In the genomic region with DNA sequence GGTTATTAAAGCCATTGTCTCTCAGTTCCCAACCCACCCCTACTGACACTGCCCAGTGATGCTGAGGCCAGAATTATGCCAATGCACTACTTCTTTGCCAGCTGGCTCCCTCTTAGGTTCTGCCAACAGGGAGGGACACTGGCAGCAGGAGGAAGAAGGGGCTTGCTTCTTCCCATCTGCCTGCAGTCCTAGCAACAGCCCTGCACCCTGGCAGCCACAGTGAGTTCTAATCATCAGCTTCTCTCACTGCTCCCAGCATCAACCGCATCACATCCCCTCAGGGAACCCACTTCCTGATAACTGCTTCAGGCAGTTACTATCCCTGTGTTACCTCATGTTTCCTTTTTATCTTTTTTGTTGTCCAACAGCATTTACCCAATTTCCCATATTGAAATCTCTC, we compare ENCODE assay signal across 10 cellular contexts.
A peak's percentile ranks its signal among the peaks of the same experiment; 100 is the strongest.
DNase-seq lines count a peak whose midpoint lies in the region; ATAC-seq and TF ChIP-seq lines count a peak whose summit lies in the region.
"Had no signal": no experiment of that assay in that cellular context is flagged by ENCODE, and none has a peak within 500 bp of the region (broad histone marks: within the 10 kb centered on the region; RNA-seq: fewer than 3 reads in every experiment).

No MANE protein-coding gene starts in this region.

- no peaks in the 10 kb centered on the region for H3K9me3 Mint-ChIP-seq in CD4-positive, alpha-beta T cell
- H3K9me3 Mint-ChIP-seq in activated T-cell treated with anti-CD3 and anti-CD28 coated beads, Interleukin-2, amount 50 U/mL, for 72 hours = no peaks in the 10 kb centered on the region
- no peaks in the 10 kb centered on the region for H3K9me3 Mint-ChIP-seq in neural progenitor cell

- no peaks in the 10 kb centered on the region for H3K27me3 ChIP-seq in CD4-positive, alpha-beta T cell (ENCODE audit: control insufficient read depth, insufficient read depth, low read length)
- H3K27me3 ChIP-seq in neural progenitor cell = no peaks in the 10 kb centered on the region
- H3K27me3 ChIP-seq: ascending aorta had no signal

- CTCF ChIA-PET in CD4-positive, alpha-beta T cell (lab: Charles Lee) = no interaction called here

- intact Hi-C loops in CD4-positive, alpha-beta T cell (cut with DNase I, micrococcal nuclease) = no loop called here

- H3K4me3 ChIP-seq in neural progenitor cell = no peak overlapping the region
- H3K4me3 ChIP-seq: ascending aorta had no signal

- peaks cover 5% of the 10 kb centered on the region for H3F3A ChIP-seq in neural progenitor cell (ENCODE audit: low read depth)

- H3K4me1 Mint-ChIP-seq in CD4-positive, alpha-beta T cell (ENCODE audit: low read depth) = peaks cover 26% of the 10 kb centered on the region
- H3K4me1 Mint-ChIP-seq in activated T-cell treated with anti-CD3 and anti-CD28 coated beads, Interleukin-2, amount 50 U/mL, for 72 hours (ENCODE audit: low read depth) = peaks cover 34% of the 10 kb centered on the region
- H3K4me1 Mint-ChIP-seq in neural progenitor cell = no peaks in the 10 kb centered on the region

- no peaks in the 10 kb centered on the region for H3K9me3 ChIP-seq in CD4-positive, alpha-beta T cell (ENCODE audit: control insufficient read depth, low read length)
- no peaks in the 10 kb centered on the region for H3K9me3 ChIP-seq in neural progenitor cell (ENCODE audit: low read depth)
- H3K9me3 ChIP-seq: ascending aorta had no signal

- H3K4me1 ChIP-seq in neural progenitor cell = peaks cover 3% of the 10 kb centered on the region
- H3K4me1 ChIP-seq: ascending aorta had no signal

- H3K27me3 Mint-ChIP-seq in CD4-positive, alpha-beta T cell = no peaks in the 10 kb centered on the region
- no peaks in the 10 kb centered on the region for H3K27me3 Mint-ChIP-seq in activated T-cell treated with anti-CD3 and anti-CD28 coated beads, Interleukin-2, amount 50 U/mL, for 72 hours (ENCODE audit: low read depth)
- H3K27me3 Mint-ChIP-seq in neural progenitor cell (ENCODE audit: insufficient read depth, low read depth) = peaks cover 2% of the 10 kb centered on the region

- H3K36me3 Mint-ChIP-seq in CD4-positive, alpha-beta T cell (ENCODE audit: low read depth) = peaks cover 100% of the 10 kb centered on the region
- peaks cover 27 to 58% of the 10 kb centered on the region in 2 donors for H3K36me3 Mint-ChIP-seq in activated T-cell treated with anti-CD3 and anti-CD28 coated beads, Interleukin-2, amount 50 U/mL, for 72 hours (ENCODE audit: insufficient read depth in 2 of 2)
- peaks cover 39% of the 10 kb centered on the region for H3K36me3 Mint-ChIP-seq in neural progenitor cell

- H3K4me3 Mint-ChIP-seq in CD4-positive, alpha-beta T cell = no peak overlapping the region
- H3K4me3 Mint-ChIP-seq in activated T-cell treated with anti-CD3 and anti-CD28 coated beads, Interleukin-2, amount 50 U/mL, for 72 hours = peak overlapping the region in 1 of 2 donors; percentile 3
- H3K4me3 Mint-ChIP-seq in neural progenitor cell = no peak overlapping the region

- H3K4me2 ChIP-seq in neural progenitor cell = no peak overlapping the region

- no peak for TF ChIP-seq CTCF in CD4-positive, alpha-beta T cell (IDR thresholded peaks at IDR 0.05)
- no peak for TF ChIP-seq CTCF in neural progenitor cell (IDR thresholded peaks at IDR 0.05)

- H3K9ac ChIP-seq in neural progenitor cell = no peak overlapping the region

- ATAC-seq in CD4-positive, alpha-beta T cell (ENCODE audit: poor library complexity) = peak; percentile 92
- peak in 1 of 2 donors; percentile 46 for ATAC-seq in activated T-cell treated with anti-CD3 and anti-CD28 coated beads, Interleukin-2, amount 50 U/mL, for 72 hours (replicated peaks in 1 of 2)

- peak in 5 of 10 experiments; percentile 5 to 26 (median 10) for DNase-seq in CD4-positive, alpha-beta T cell
- peak; percentile 73 for DNase-seq in MV-4-11 (lab: John Stamatoyannopoulos, UW)
- DNase-seq in activated T-cell treated with anti-CD3 and anti-CD28 coated beads, Interleukin-2, amount 50 U/mL, for 72 hours = no peak
- DNase-seq in hippocampal formation (lab: John Stamatoyannopoulos, UW) = peak; percentile 4 to 32
- DNase-seq in foreskin melanocyte = no peak
- no peak for DNase-seq in DMS114 treated with DMSO at 0.1 percent for 48 hours (lab: John Stamatoyannopoulos, UW; ENCODE audit: unreplicated experiment)
- DNase-seq in NCI-H1092 (lab: John Stamatoyannopoulos, UW) = no peak
- no peak for DNase-seq in neural progenitor cell (ENCODE audit: low spot score)
- DNase-seq: NCI-H510A treated with DMSO at 0.1 percent for 48 hours had no signal

- H3K36me3 ChIP-seq in neural progenitor cell = peaks cover 32% of the 10 kb centered on the region

- no peak overlapping the region for H2AFZ ChIP-seq in neural progenitor cell (replicated peaks)

- peak overlapping the region; percentile 77 for H3K27ac Mint-ChIP-seq in CD4-positive, alpha-beta T cell
- H3K27ac Mint-ChIP-seq in activated T-cell treated with anti-CD3 and anti-CD28 coated beads, Interleukin-2, amount 50 U/mL, for 72 hours = peak overlapping the region; percentile 16
- H3K27ac Mint-ChIP-seq in neural progenitor cell = no peak overlapping the region

- POLR2A ChIA-PET in CD4-positive, alpha-beta T cell (lab: Charles Lee) = interaction anchor here (1.4 kb wide), 2 partner anchors 51 to 56 kb away, joined by 3 to 4 read pairs; no protein-coding TSS in a partner anchor

- H3K79me2 ChIP-seq in neural progenitor cell (ENCODE audit: low read depth) = no peaks in the 10 kb centered on the region

- no peak overlapping the region for H3K27ac ChIP-seq in CD4-positive, alpha-beta T cell (ENCODE audit: low read depth, low read length)
- no peak overlapping the region for H3K27ac ChIP-seq in neural progenitor cell
- H3K27ac ChIP-seq: ascending aorta had no signal

- peaks cover 3% of the 10 kb centered on the region for H4K20me1 ChIP-seq in neural progenitor cell (ENCODE audit: low read depth)

Comparison
In these comparisons a context has a peak if more than half of its experiments do, and no peak if none do; other contexts are left out.
1. DNase-seq: peak in MV-4-11 (single experiment) and hippocampal formation (2 of 2); none in activated T-cell treated with anti-CD3 and anti-CD28 coated beads, Interleukin-2, amount 50 U/mL, for 72 hours (0 of 2), foreskin melanocyte (single experiment), DMS114 treated with DMSO at 0.1 percent for 48 hours (single experiment), NCI-H1092 (single experiment) and neural progenitor cell (single experiment).